ENCODE assay signal across 1 cellular context in the genomic region with DNA sequence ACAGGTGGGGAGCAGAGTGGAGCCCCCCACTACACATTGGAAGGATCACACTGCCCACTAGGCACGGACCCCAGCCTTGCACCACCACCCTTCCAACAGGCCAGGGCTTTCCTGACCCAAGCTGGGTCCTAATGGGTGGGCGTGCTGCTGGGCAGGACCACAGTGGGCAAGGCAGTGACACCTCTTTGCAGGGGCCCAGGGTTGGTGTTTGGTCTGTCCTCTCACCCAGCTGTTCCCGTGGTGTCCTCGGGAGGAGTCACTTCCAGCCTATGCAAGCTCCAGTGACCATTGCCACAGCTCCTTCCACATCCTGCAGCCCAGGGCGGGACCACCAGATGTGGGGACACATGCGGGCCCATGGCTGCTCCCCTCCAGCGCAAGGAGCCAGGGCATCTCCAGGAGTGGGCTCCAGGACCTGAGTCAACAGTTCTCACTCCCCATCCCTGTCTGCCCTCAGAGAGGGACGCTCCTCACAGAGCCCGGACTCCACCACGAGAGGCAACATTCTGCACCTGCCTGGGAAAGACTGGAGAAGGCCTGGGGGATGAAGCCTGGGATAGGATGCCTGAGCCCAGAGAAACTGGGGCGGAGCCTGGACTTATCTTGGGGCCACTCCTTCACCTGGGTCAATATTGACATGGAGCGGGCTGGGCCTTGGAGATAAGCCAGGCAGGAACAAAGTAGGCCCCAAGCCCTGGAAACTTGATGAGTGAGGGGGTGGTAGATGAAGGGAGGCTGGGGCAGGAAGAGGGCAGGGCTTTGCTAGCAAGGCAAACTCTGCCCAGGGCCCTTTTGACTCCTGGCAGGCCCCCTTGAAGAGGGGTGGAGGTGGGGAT.
TF ChIP-seq lines count a peak whose summit lies in the region.

No MANE protein-coding gene starts in this region.

TF ChIP-seq in K562, 482 proteins besides CTCF, POLR2A, EP300 and RAD21 (continued from another document and continues in another):
- peak; percentile 58; the same call in 1 of the 2 replicates for TF ChIP-seq ZNF511 (CRISPR knock-in tag; IDR thresholded peaks at IDR 0.05)
- no peak for TF ChIP-seq FOXK1 (CRISPR knock-in tag; IDR thresholded peaks at IDR 0.05; ENCODE audit: borderline replicate concordance)
- TF ChIP-seq ETV5 (CRISPR knock-in tag; IDR thresholded peaks at IDR 0.05; ENCODE audit: low read depth): peak; percentile 88; the same call in 1 of the 2 replicates
- peak; percentile 81; the same call in 1 of the 2 replicates for TF ChIP-seq TCF7 (IDR thresholded peaks at IDR 0.05; ENCODE audit: borderline replicate concordance)
- no peak for TF ChIP-seq DNMT1 (IDR thresholded peaks at IDR 0.05)
- TF ChIP-seq OTX1 (CRISPR knock-in tag; IDR thresholded peaks at IDR 0.05): peak; percentile 57; the same call in 1 of the 2 replicates
- TF ChIP-seq, protein P1, sequence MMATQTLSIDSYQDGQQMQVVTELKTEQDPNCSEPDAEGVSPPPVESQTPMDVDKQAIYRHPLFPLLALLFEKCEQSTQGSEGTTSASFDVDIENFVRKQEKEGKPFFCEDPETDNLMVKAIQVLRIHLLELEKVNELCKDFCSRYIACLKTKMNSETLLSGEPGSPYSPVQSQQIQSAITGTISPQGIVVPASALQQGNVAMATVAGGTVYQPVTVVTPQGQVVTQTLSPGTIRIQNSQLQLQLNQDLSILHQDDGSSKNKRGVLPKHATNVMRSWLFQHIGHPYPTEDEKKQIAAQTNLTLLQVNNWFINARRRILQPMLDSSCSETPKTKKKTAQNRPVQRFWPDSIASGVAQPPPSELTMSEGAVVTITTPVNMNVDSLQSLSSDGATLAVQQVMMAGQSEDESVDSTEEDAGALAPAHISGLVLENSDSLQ (IDR thresholded peaks at IDR 0.05): peak; percentile 72
- no peak for TF ChIP-seq POLR2B (IDR thresholded peaks at IDR 0.05; ENCODE audit: low read depth, partially characterized antibody)
- peak; percentile 80 for TF ChIP-seq MYC (IDR thresholded peaks at IDR 0.05; ENCODE audit: low read depth, low read length)
- TF ChIP-seq MYC (CRISPR knock-in tag; IDR thresholded peaks at IDR 0.05; ENCODE audit: borderline replicate concordance, low read depth): no peak
- no peak for TF ChIP-seq IRF1 (CRISPR knock-in tag; IDR thresholded peaks at IDR 0.05; ENCODE audit: borderline replicate concordance)
- TF ChIP-seq GATAD2A (IDR thresholded peaks at IDR 0.05): peak; percentile 96
- peak in 1 of 3 experiments; percentile 0; a peak in 1 of 6 replicates for TF ChIP-seq ZBTB11 (CRISPR knock-in tag; IDR thresholded peaks at IDR 0.05)
- TF ChIP-seq TAF7 (tag; IDR thresholded peaks at IDR 0.05): no peak
- TF ChIP-seq FIP1L1 (IDR thresholded peaks at IDR 0.05; ENCODE audit: low read depth, low read length, poor library complexity, severe bottlenecking): no peak
- TF ChIP-seq SOX6 (IDR thresholded peaks at IDR 0.05): peak; percentile 98
- peak; percentile 34; the same call in 1 of the 2 replicates for TF ChIP-seq ZNF133 (CRISPR knock-in tag; IDR thresholded peaks at IDR 0.05)
- TF ChIP-seq RCOR1 (IDR thresholded peaks at IDR 0.05; ENCODE audit: borderline replicate concordance in 1 of 2, low read depth in 2 of 2, low read length in 2 of 2): peak; percentile 48 to 99; a peak in 3 of 4 replicates
- no peak for TF ChIP-seq ZNF3 (CRISPR knock-in tag; IDR thresholded peaks at IDR 0.05)
- peak; percentile 96 for TF ChIP-seq STAT5A (IDR thresholded peaks at IDR 0.05; ENCODE audit: borderline replicate concordance, low read length)
- TF ChIP-seq KLF13 (tag; IDR thresholded peaks at IDR 0.05; ENCODE audit: borderline replicate concordance, low read depth): peak; percentile 15; the same call in 1 of the 2 replicates
- peak; percentile 67; the same call in 1 of the 2 replicates for TF ChIP-seq XRCC5 (IDR thresholded peaks at IDR 0.05; ENCODE audit: low read depth, low read length)
- TF ChIP-seq, protein P2, sequence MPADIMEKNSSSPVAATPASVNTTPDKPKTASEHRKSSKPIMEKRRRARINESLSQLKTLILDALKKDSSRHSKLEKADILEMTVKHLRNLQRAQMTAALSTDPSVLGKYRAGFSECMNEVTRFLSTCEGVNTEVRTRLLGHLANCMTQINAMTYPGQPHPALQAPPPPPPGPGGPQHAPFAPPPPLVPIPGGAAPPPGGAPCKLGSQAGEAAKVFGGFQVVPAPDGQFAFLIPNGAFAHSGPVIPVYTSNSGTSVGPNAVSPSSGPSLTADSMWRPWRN (IDR thresholded peaks at IDR 0.05; ENCODE audit: low read depth): peak; percentile 86
- TF ChIP-seq RBFOX2 (IDR thresholded peaks at IDR 0.05; ENCODE audit: low read depth, low read length): peak; percentile 35
- peak; percentile 75 for TF ChIP-seq BHLHE40 (IDR thresholded peaks at IDR 0.05; ENCODE audit: low read length)
- TF ChIP-seq MTA2 (IDR thresholded peaks at IDR 0.05; ENCODE audit: low read depth): peak; percentile 100
- TF ChIP-seq MYBL2 (IDR thresholded peaks at IDR 0.05; ENCODE audit: low read depth): no peak
- no peak for TF ChIP-seq MYBL2 (CRISPR knock-in tag; IDR thresholded peaks at IDR 0.05; ENCODE audit: borderline replicate concordance)
- TF ChIP-seq, protein P3, sequence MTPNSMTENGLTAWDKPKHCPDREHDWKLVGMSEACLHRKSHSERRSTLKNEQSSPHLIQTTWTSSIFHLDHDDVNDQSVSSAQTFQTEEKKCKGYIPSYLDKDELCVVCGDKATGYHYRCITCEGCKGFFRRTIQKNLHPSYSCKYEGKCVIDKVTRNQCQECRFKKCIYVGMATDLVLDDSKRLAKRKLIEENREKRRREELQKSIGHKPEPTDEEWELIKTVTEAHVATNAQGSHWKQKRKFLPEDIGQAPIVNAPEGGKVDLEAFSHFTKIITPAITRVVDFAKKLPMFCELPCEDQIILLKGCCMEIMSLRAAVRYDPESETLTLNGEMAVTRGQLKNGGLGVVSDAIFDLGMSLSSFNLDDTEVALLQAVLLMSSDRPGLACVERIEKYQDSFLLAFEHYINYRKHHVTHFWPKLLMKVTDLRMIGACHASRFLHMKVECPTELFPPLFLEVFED (CRISPR knock-in tag; conservative IDR thresholded peaks at IDR 0.05): peak; percentile 76; the same call in 1 of the 2 replicates
- TF ChIP-seq NEUROD1 (IDR thresholded peaks at IDR 0.05; ENCODE audit: borderline replicate concordance, low read depth, low read length, partially characterized antibody): peak; percentile 98
- peak; percentile 97 for TF ChIP-seq SMAD1 (IDR thresholded peaks at IDR 0.05; ENCODE audit: low read depth, low read length, partially characterized antibody)
- 0 out of 2 replicates have a peak, but pooled peaks have one; percentile 14 for TF ChIP-seq CHD2 (IDR thresholded peaks at IDR 0.05; ENCODE audit: low read depth, low read length)
- peak in 1 of 2 experiments; percentile 79; a peak in 1 of 4 replicates for TF ChIP-seq MLLT1 (IDR thresholded peaks at IDR 0.05)
- peak in 1 of 2 experiments; percentile 92 for TF ChIP-seq AFF1 (IDR thresholded peaks at IDR 0.05; ENCODE audit: low read depth in 1 of 2, partially characterized antibody in 2 of 2)
- TF ChIP-seq ZNF134 (CRISPR knock-in tag; conservative IDR thresholded peaks at IDR 0.05): 0 out of 2 replicates have a peak, but pooled peaks have one; percentile 8
- TF ChIP-seq L3MBTL2 (IDR thresholded peaks at IDR 0.05): peak; percentile 72
- no peak for TF ChIP-seq ZNF586 (CRISPR knock-in tag; conservative IDR thresholded peaks at IDR 0.05)
- TF ChIP-seq LCOR (CRISPR knock-in tag; IDR thresholded peaks at IDR 0.05): 0 out of 2 replicates have a peak, but pooled peaks have one; percentile 74
- TF ChIP-seq, protein P4, sequence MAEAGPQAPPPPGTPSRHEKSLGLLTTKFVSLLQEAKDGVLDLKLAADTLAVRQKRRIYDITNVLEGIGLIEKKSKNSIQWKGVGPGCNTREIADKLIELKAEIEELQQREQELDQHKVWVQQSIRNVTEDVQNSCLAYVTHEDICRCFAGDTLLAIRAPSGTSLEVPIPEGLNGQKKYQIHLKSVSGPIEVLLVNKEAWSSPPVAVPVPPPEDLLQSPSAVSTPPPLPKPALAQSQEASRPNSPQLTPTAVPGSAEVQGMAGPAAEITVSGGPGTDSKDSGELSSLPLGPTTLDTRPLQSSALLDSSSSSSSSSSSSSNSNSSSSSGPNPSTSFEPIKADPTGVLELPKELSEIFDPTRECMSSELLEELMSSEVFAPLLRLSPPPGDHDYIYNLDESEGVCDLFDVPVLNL (CRISPR knock-in tag; IDR thresholded peaks at IDR 0.05; ENCODE audit: low read depth): no peak
- TF ChIP-seq CBFA2T3 (IDR thresholded peaks at IDR 0.05): peak; percentile 99
- TF ChIP-seq USF1 (CRISPR knock-in tag; IDR thresholded peaks at IDR 0.05): no peak
- peak; percentile 97 for TF ChIP-seq ZNF589 (CRISPR knock-in tag; IDR thresholded peaks at IDR 0.05; ENCODE audit: low read depth)
- peak; percentile 75 for TF ChIP-seq GABPB1 (CRISPR knock-in tag; IDR thresholded peaks at IDR 0.05)
- TF ChIP-seq SMAD2 (IDR thresholded peaks at IDR 0.05; ENCODE audit: low read depth, low read length): no peak
- TF ChIP-seq HCFC1 (IDR thresholded peaks at IDR 0.05; ENCODE audit: low read depth, low read length): peak; percentile 47
